In the genomic region with DNA sequence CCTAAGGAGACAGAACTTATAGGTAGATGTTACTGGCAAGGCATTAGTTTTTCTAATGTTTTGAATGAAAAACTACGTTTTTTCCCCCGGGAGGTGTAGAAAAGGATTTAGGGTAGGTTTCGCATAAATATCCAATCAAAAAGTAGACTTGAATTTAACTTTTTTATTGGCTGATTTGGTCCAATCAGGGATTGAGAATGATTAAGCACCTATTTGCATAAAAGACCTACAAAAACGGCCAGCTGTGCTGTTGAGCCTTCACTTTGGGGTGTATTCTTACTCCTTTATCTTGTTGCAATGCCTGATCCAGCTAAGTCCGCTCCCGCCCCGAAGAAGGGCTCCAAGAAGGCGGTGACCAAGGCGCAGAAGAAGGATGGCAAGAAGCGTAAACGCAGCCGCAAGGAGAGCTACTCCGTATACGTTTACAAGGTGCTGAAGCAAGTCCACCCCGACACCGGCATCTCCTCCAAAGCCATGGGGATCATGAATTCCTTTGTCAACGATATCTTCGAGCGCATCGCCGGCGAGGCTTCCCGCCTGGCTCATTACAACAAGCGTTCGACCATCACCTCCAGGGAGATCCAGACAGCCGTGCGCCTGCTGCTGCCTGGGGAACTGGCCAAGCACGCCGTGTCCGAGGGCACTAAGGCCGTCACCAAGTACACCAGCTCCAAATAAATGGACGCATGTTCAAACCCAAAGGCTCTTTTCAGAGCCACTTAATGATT, we compare ENCODE assay signal across 1 cellular context.
TF ChIP-seq lines count a peak whose summit lies in the region.

No MANE protein-coding gene starts in this region.

TF ChIP-seq in WTC11, 78 proteins besides CTCF, POLR2A, EP300 and RAD21 (continued from another document and continues in another):
- TF ChIP-seq, protein P1, sequence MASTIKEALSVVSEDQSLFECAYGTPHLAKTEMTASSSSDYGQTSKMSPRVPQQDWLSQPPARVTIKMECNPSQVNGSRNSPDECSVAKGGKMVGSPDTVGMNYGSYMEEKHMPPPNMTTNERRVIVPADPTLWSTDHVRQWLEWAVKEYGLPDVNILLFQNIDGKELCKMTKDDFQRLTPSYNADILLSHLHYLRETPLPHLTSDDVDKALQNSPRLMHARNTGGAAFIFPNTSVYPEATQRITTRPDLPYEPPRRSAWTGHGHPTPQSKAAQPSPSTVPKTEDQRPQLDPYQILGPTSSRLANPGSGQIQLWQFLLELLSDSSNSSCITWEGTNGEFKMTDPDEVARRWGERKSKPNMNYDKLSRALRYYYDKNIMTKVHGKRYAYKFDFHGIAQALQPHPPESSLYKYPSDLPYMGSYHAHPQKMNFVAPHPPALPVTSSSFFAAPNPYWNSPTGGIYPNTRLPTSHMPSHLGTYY (CRISPR knock-in tag; IDR thresholded peaks at IDR 0.05): 0 out of 2 replicates have a peak, but pooled peaks have one; percentile 67
- TF ChIP-seq CREB1 (CRISPR knock-in tag; IDR thresholded peaks at IDR 0.05) (peak; percentile 90), HMGA2 (CRISPR knock-in tag; IDR thresholded peaks at IDR 0.05) (no peak), ZNF671 (CRISPR knock-in tag; IDR thresholded peaks at IDR 0.05) (peak; percentile 70; the same call in 1 of the 2 replicates), ZNF317 (CRISPR knock-in tag; IDR thresholded peaks at IDR 0.05; ENCODE audit: borderline replicate concordance, low read depth) (peak; percentile 40; the same call in 1 of the 2 replicates), CREM (CRISPR knock-in tag; IDR thresholded peaks at IDR 0.05) (peak; percentile 61; the same call in 1 of the 2 replicates), ATF1 (CRISPR knock-in tag; IDR thresholded peaks at IDR 0.05) (no peak; the same call in none of the 2 replicates), ZNF416 (CRISPR knock-in tag; IDR thresholded peaks at IDR 0.05) (peak; percentile 63; the same call in 1 of the 2 replicates), NFATC4 (CRISPR knock-in tag; IDR thresholded peaks at IDR 0.05) (peak; percentile 19; the same call in 1 of the 2 replicates), RELA (CRISPR knock-in tag; IDR thresholded peaks at IDR 0.05; ENCODE audit: borderline replicate concordance) (0 out of 2 replicates have a peak, but pooled peaks have one; percentile 44), SMAD3 (CRISPR knock-in tag; IDR thresholded peaks at IDR 0.05; ENCODE audit: borderline replicate concordance) (peak; percentile 89), ZNF232 (CRISPR knock-in tag; IDR thresholded peaks at IDR 0.05) (0 out of 2 replicates have a peak, but pooled peaks have one; percentile 74), ZNF263 (CRISPR knock-in tag; IDR thresholded peaks at IDR 0.05; ENCODE audit: low read depth) (0 out of 2 replicates have a peak, but pooled peaks have one; percentile 29), NFYB (CRISPR knock-in tag; conservative IDR thresholded peaks at IDR 0.05; ENCODE audit: low read depth) (peak; percentile 57), NFE2L1 (CRISPR knock-in tag; IDR thresholded peaks at IDR 0.05) (peak; percentile 85)
- TF ChIP-seq, protein P2, sequence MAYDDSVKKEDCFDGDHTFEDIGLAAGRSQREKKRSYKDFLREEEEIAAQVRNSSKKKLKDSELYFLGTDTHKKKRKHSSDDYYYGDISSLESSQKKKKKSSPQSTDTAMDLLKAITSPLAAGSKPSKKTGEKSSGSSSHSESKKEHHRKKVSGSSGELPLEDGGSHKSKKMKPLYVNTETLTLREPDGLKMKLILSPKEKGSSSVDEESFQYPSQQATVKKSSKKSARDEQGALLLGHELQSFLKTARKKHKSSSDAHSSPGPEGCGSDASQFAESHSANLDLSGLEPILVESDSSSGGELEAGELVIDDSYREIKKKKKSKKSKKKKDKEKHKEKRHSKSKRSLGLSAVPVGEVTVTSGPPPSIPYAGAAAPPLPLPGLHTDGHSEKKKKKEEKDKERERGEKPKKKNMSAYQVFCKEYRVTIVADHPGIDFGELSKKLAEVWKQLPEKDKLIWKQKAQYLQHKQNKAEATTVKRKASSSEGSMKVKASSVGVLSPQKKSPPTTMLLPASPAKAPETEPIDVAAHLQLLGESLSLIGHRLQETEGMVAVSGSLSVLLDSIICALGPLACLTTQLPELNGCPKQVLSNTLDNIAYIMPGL (CRISPR knock-in tag; IDR thresholded peaks at IDR 0.05): peak; percentile 87
- TF ChIP-seq, protein P3, sequence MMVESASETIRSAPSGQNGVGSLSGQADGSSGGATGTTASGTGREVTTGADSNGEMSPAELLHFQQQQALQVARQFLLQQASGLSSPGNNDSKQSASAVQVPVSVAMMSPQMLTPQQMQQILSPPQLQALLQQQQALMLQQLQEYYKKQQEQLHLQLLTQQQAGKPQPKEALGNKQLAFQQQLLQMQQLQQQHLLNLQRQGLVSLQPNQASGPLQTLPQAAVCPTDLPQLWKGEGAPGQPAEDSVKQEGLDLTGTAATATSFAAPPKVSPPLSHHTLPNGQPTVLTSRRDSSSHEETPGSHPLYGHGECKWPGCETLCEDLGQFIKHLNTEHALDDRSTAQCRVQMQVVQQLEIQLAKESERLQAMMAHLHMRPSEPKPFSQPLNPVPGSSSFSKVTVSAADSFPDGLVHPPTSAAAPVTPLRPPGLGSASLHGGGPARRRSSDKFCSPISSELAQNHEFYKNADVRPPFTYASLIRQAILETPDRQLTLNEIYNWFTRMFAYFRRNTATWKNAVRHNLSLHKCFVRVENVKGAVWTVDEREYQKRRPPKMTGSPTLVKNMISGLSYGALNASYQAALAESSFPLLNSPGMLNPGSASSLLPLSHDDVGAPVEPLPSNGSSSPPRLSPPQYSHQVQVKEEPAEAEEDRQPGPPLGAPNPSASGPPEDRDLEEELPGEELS (CRISPR knock-in tag; IDR thresholded peaks at IDR 0.05): peak; percentile 79
- TF ChIP-seq, protein P4, sequence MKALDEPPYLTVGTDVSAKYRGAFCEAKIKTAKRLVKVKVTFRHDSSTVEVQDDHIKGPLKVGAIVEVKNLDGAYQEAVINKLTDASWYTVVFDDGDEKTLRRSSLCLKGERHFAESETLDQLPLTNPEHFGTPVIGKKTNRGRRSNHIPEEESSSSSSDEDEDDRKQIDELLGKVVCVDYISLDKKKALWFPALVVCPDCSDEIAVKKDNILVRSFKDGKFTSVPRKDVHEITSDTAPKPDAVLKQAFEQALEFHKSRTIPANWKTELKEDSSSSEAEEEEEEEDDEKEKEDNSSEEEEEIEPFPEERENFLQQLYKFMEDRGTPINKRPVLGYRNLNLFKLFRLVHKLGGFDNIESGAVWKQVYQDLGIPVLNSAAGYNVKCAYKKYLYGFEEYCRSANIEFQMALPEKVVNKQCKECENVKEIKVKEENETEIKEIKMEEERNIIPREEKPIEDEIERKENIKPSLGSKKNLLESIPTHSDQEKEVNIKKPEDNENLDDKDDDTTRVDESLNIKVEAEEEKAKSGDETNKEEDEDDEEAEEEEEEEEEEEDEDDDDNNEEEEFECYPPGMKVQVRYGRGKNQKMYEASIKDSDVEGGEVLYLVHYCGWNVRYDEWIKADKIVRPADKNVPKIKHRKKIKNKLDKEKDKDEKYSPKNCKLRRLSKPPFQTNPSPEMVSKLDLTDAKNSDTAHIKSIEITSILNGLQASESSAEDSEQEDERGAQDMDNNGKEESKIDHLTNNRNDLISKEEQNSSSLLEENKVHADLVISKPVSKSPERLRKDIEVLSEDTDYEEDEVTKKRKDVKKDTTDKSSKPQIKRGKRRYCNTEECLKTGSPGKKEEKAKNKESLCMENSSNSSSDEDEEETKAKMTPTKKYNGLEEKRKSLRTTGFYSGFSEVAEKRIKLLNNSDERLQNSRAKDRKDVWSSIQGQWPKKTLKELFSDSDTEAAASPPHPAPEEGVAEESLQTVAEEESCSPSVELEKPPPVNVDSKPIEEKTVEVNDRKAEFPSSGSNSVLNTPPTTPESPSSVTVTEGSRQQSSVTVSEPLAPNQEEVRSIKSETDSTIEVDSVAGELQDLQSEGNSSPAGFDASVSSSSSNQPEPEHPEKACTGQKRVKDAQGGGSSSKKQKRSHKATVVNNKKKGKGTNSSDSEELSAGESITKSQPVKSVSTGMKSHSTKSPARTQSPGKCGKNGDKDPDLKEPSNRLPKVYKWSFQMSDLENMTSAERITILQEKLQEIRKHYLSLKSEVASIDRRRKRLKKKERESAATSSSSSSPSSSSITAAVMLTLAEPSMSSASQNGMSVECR (CRISPR knock-in tag; IDR thresholded peaks at IDR 0.05; ENCODE audit: borderline replicate concordance): peak; percentile 77
- TF ChIP-seq, protein P5, sequence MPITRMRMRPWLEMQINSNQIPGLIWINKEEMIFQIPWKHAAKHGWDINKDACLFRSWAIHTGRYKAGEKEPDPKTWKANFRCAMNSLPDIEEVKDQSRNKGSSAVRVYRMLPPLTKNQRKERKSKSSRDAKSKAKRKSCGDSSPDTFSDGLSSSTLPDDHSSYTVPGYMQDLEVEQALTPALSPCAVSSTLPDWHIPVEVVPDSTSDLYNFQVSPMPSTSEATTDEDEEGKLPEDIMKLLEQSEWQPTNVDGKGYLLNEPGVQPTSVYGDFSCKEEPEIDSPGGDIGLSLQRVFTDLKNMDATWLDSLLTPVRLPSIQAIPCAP (CRISPR knock-in tag; IDR thresholded peaks at IDR 0.05): peak; percentile 77
- TF ChIP-seq, protein P6, sequence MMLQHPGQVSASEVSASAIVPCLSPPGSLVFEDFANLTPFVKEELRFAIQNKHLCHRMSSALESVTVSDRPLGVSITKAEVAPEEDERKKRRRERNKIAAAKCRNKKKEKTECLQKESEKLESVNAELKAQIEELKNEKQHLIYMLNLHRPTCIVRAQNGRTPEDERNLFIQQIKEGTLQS (CRISPR knock-in tag; conservative IDR thresholded peaks at IDR 0.05): no peak
- TF ChIP-seq, protein P7, sequence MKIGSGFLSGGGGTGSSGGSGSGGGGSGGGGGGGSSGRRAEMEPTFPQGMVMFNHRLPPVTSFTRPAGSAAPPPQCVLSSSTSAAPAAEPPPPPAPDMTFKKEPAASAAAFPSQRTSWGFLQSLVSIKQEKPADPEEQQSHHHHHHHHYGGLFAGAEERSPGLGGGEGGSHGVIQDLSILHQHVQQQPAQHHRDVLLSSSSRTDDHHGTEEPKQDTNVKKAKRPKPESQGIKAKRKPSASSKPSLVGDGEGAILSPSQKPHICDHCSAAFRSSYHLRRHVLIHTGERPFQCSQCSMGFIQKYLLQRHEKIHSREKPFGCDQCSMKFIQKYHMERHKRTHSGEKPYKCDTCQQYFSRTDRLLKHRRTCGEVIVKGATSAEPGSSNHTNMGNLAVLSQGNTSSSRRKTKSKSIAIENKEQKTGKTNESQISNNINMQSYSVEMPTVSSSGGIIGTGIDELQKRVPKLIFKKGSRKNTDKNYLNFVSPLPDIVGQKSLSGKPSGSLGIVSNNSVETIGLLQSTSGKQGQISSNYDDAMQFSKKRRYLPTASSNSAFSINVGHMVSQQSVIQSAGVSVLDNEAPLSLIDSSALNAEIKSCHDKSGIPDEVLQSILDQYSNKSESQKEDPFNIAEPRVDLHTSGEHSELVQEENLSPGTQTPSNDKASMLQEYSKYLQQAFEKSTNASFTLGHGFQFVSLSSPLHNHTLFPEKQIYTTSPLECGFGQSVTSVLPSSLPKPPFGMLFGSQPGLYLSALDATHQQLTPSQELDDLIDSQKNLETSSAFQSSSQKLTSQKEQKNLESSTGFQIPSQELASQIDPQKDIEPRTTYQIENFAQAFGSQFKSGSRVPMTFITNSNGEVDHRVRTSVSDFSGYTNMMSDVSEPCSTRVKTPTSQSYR (CRISPR knock-in tag; IDR thresholded peaks at IDR 0.05): peak; percentile 82; the same call in 1 of the 2 replicates
- TF ChIP-seq, protein P8, sequence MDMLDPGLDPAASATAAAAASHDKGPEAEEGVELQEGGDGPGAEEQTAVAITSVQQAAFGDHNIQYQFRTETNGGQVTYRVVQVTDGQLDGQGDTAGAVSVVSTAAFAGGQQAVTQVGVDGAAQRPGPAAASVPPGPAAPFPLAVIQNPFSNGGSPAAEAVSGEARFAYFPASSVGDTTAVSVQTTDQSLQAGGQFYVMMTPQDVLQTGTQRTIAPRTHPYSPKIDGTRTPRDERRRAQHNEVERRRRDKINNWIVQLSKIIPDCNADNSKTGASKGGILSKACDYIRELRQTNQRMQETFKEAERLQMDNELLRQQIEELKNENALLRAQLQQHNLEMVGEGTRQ (CRISPR knock-in tag; IDR thresholded peaks at IDR 0.05): no peak
- TF ChIP-seq, protein P9, sequence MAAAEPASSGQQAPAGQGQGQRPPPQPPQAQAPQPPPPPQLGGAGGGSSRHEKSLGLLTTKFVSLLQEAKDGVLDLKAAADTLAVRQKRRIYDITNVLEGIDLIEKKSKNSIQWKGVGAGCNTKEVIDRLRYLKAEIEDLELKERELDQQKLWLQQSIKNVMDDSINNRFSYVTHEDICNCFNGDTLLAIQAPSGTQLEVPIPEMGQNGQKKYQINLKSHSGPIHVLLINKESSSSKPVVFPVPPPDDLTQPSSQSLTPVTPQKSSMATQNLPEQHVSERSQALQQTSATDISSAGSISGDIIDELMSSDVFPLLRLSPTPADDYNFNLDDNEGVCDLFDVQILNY (CRISPR knock-in tag; IDR thresholded peaks at IDR 0.05): peak; percentile 71; the same call in 1 of the 2 replicates
- TF ChIP-seq, protein P10, sequence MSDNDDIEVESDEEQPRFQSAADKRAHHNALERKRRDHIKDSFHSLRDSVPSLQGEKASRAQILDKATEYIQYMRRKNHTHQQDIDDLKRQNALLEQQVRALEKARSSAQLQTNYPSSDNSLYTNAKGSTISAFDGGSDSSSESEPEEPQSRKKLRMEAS (CRISPR knock-in tag; IDR thresholded peaks at IDR 0.05): peak; percentile 81; the same call in 1 of the 2 replicates
- TF ChIP-seq, protein P11, sequence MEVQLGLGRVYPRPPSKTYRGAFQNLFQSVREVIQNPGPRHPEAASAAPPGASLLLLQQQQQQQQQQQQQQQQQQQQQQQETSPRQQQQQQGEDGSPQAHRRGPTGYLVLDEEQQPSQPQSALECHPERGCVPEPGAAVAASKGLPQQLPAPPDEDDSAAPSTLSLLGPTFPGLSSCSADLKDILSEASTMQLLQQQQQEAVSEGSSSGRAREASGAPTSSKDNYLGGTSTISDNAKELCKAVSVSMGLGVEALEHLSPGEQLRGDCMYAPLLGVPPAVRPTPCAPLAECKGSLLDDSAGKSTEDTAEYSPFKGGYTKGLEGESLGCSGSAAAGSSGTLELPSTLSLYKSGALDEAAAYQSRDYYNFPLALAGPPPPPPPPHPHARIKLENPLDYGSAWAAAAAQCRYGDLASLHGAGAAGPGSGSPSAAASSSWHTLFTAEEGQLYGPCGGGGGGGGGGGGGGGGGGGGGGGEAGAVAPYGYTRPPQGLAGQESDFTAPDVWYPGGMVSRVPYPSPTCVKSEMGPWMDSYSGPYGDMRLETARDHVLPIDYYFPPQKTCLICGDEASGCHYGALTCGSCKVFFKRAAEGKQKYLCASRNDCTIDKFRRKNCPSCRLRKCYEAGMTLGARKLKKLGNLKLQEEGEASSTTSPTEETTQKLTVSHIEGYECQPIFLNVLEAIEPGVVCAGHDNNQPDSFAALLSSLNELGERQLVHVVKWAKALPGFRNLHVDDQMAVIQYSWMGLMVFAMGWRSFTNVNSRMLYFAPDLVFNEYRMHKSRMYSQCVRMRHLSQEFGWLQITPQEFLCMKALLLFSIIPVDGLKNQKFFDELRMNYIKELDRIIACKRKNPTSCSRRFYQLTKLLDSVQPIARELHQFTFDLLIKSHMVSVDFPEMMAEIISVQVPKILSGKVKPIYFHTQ (CRISPR knock-in tag; IDR thresholded peaks at IDR 0.05): peak; percentile 80; the same call in 1 of the 2 replicates
- TF ChIP-seq, protein P12, sequence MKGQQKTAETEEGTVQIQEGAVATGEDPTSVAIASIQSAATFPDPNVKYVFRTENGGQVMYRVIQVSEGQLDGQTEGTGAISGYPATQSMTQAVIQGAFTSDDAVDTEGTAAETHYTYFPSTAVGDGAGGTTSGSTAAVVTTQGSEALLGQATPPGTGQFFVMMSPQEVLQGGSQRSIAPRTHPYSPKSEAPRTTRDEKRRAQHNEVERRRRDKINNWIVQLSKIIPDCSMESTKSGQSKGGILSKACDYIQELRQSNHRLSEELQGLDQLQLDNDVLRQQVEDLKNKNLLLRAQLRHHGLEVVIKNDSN (CRISPR knock-in tag; IDR thresholded peaks at IDR 0.05): peak; percentile 43; the same call in 1 of the 2 replicates
